Comparison of ENCODE assay signal across 11 cellular contexts in the genomic region with DNA sequence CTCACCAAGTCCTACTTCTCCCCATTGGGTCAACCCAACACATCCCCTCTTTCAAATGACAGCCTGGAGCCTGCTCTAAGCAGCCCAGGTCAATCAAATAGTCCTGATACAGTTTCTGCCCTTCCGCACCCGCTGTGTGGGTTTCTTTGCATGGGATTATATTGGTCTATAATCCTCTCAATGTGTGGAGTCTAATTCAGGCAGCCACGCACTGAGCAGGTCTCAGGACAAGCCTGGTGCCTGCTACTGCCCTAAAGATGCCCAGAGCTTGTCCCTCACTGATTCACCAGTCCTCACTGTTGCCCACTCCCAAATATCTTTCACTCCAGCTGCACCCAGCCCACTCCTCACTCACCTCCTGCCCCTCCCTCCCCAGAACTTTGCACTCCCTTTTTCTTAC. TPM values are rescaled to one million over a fixed set of nuclear protein-coding genes. Genes with fewer than 3 reads are reported as not detected.
DNase-seq lines count a peak whose midpoint lies in the region; ATAC-seq and TF ChIP-seq lines count a peak whose summit lies in the region.
"Had no signal": no experiment of that assay in that cellular context is flagged by ENCODE, and none has a peak within 500 bp of the region (broad histone marks: within the 10 kb centered on the region; RNA-seq: fewer than 3 reads in every experiment).

No MANE protein-coding gene starts in this region.

- DNase-seq in CD4-positive, alpha-beta memory T cell: no peak
- no peak for DNase-seq in Panc1 (ENCODE audit: low read depth, low spot score)
- DNase-seq in coronary artery (ENCODE audit: low spot score): no peak
- no peak for DNase-seq in osteoblast (ENCODE audit: insufficient read length, low spot score, missing footprints)
- DNase-seq in iPS-NIHi7 (ENCODE audit: extremely low spot score): no peak
- no peak for DNase-seq in prostate gland (ENCODE audit: low spot score)
- no peak for DNase-seq in GM20000 (ENCODE audit: low spot score)
- no peak for DNase-seq in Peyer's patch
- DNase-seq: activated CD4-positive, CD25-positive, alpha-beta regulatory T cell; DND-41; psoas muscle had no signal

- CTCF ChIA-PET in CD4-positive, alpha-beta memory T cell (lab: Charles Lee; ENCODE audit: partially characterized antibody): no interaction called here
- CTCF ChIA-PET in Panc1 (lab: Charles Lee): no interaction called here

- H4K20me1 ChIP-seq in osteoblast (ENCODE audit: insufficient read depth, low read length): peaks cover 98% of the 10 kb centered on the region

- H3K27ac Mint-ChIP-seq in CD4-positive, alpha-beta memory T cell: peak overlapping the region in 4 of 7 donors; percentile 4 to 75 (median 42)

- WGBS in prostate gland: 98% methylated on average over 3 of the region's 3 CpGs

- no peak overlapping the region for H3K4me3 Mint-ChIP-seq in CD4-positive, alpha-beta memory T cell

- peaks cover 100% of the 10 kb centered on the region for H3K79me2 ChIP-seq in osteoblast (ENCODE audit: insufficient read depth, low read length)

- H3K4me1 Mint-ChIP-seq in CD4-positive, alpha-beta memory T cell: peaks cover 21 to 69% (median 31%) of the 10 kb centered on the region in 4 donors

- POLR2A ChIA-PET in CD4-positive, alpha-beta memory T cell (lab: Charles Lee; ENCODE audit: partially characterized antibody): no interaction called here
- POLR2A ChIA-PET in Panc1 (lab: Charles Lee): no interaction called here

- H3K4me1 ChIP-seq in CD4-positive, alpha-beta memory T cell (ENCODE audit: insufficient read depth, low read length): peaks cover 40% of the 10 kb centered on the region
- peaks cover 68% of the 10 kb centered on the region for H3K4me1 ChIP-seq in Panc1 (ENCODE audit: control insufficient read depth, insufficient read depth, low read length)
- peaks cover 76% of the 10 kb centered on the region for H3K4me1 ChIP-seq in osteoblast (ENCODE audit: insufficient read depth, low read length)
- peaks cover 15% of the 10 kb centered on the region for H3K4me1 ChIP-seq in prostate gland (replicated peaks)
- H3K4me1 ChIP-seq in Peyer's patch: peaks cover 0 to 46% (median 5%) of the 10 kb centered on the region in 4 donors

- H3K27me3 Mint-ChIP-seq in CD4-positive, alpha-beta memory T cell: no peaks in the 10 kb centered on the region

- TSS peak; percentile 26 for BruUV-seq in Panc1 (replicated peaks; lab: Mats Ljungman, UMichigan)

- TF ChIP-seq CTCF in Panc1 (IDR thresholded peaks at IDR 0.05) (no peak), coronary artery (IDR thresholded peaks at IDR 0.05) (no peak), osteoblast (IDR thresholded peaks at IDR 0.05; ENCODE audit: extremely low read depth, low read depth, low read length) (no peak), prostate gland (IDR thresholded peaks at IDR 0.05) (no peak), GM20000 (IDR thresholded peaks at IDR 0.05; ENCODE audit: extremely low read depth, missing control alignments) (no peak), Peyer's patch (IDR thresholded peaks at IDR 0.05) (no peak)

- H3K36me3 ChIP-seq in CD4-positive, alpha-beta memory T cell (ENCODE audit: insufficient read depth, low read length): no peaks in the 10 kb centered on the region
- no peaks in the 10 kb centered on the region for H3K36me3 ChIP-seq in Panc1 (ENCODE audit: control insufficient read depth, insufficient read depth, low read length)
- H3K36me3 ChIP-seq in osteoblast (ENCODE audit: insufficient read depth, low read length): peaks cover 63% of the 10 kb centered on the region
- no peaks in the 10 kb centered on the region for H3K36me3 ChIP-seq in prostate gland
- H3K36me3 ChIP-seq in Peyer's patch: no peaks in the 10 kb centered on the region

- no peaks in the 10 kb centered on the region for H3K9me3 Mint-ChIP-seq in CD4-positive, alpha-beta memory T cell

- intact Hi-C loops in CD4-positive, alpha-beta memory T cell (cut with micrococcal nuclease): no loop called here
- intact Hi-C loops in Panc1 (cut with micrococcal nuclease; ENCODE audit: unreplicated experiment): no loop called here
- intact Hi-C loops in prostate gland (cut with DNase I): no loop called here

- no peaks in the 10 kb centered on the region for H3K27me3 ChIP-seq in CD4-positive, alpha-beta memory T cell (ENCODE audit: insufficient read depth, low read length)
- H3K27me3 ChIP-seq in Panc1 (ENCODE audit: control insufficient read depth, insufficient read depth, low read length) (no peaks in the 10 kb centered on the region), osteoblast (ENCODE audit: insufficient read depth, low read length) (no peaks in the 10 kb centered on the region), prostate gland (replicated peaks; ENCODE audit: insufficient read depth) (no peaks in the 10 kb centered on the region), Peyer's patch (no peaks in the 10 kb centered on the region)

- H3K27ac ChIP-seq in CD4-positive, alpha-beta memory T cell (ENCODE audit: low read depth, low read length): no peak overlapping the region
- H3K27ac ChIP-seq in Panc1 (ENCODE audit: low read length) (no peak overlapping the region), coronary artery (peak overlapping the region; percentile 85 to 92), osteoblast (ENCODE audit: low read depth, low read length) (peak overlapping the region; percentile 62), prostate gland (no peak overlapping the region), Peyer's patch (peak overlapping the region in 2 of 4 donors; percentile 25)
- H3K27ac ChIP-seq: psoas muscle had no signal

- peak overlapping the region; percentile 26 for H3K4me2 ChIP-seq in osteoblast (ENCODE audit: insufficient read depth, low read length)

- H2AFZ ChIP-seq in osteoblast (ENCODE audit: low read length): no peak overlapping the region

- no peaks in the 10 kb centered on the region for H3K9me3 ChIP-seq in CD4-positive, alpha-beta memory T cell (ENCODE audit: control insufficient read depth in 1 of 2, low read length in 2 of 2)
- no peaks in the 10 kb centered on the region for H3K9me3 ChIP-seq in Panc1 (ENCODE audit: control insufficient read depth, insufficient read depth, low read depth, low read length)
- H3K9me3 ChIP-seq in osteoblast (ENCODE audit: low read depth, low read length): no peaks in the 10 kb centered on the region
- H3K9me3 ChIP-seq in prostate gland: no peaks in the 10 kb centered on the region
- H3K9me3 ChIP-seq in Peyer's patch: no peaks in the 10 kb centered on the region
- H3K9me3 ChIP-seq: psoas muscle had no signal

- TF ChIP-seq POLR2A in prostate gland (IDR thresholded peaks at IDR 0.05) (no peak), Peyer's patch (IDR thresholded peaks at IDR 0.05) (no peak)

- in situ Hi-C loops in Panc1 (cut with HindIII; ENCODE audit: low pct_unique_long_range_greater_than_20kb, low sequenced_read_pairs): no loop called here

- H3K36me3 Mint-ChIP-seq in CD4-positive, alpha-beta memory T cell: no peaks in the 10 kb centered on the region

- no peak; the same call in 1 of the 2 replicates for ATAC-seq in Panc1
- ATAC-seq: psoas muscle had no signal

- no peak overlapping the region for H3K4me3 ChIP-seq in CD4-positive, alpha-beta memory T cell (ENCODE audit: low read length in 2 of 2)
- H3K4me3 ChIP-seq in Panc1 (ENCODE audit: low read depth in 2 of 2, low read length in 2 of 2) (no peak overlapping the region), coronary artery (no peak overlapping the region), osteoblast (ENCODE audit: insufficient read depth, low read length) (no peak overlapping the region), prostate gland (no peak overlapping the region), Peyer's patch (no peak overlapping the region)
- H3K4me3 ChIP-seq: psoas muscle had no signal

RNA-seq across cellular contexts. Expression of a gene that starts 16.4 kb away (rescaled TPM):
- 10 to 100 TPM; 70.8 to 75.1 TPM for total RNA-seq in CD4-positive, alpha-beta memory T cell
- polyA plus RNA-seq in CD4-positive, alpha-beta memory T cell: 10 to 100 TPM; 33.6 to 63.3 TPM
- 212 TPM for total RNA-seq in Panc1 (2021; ENCODE audit: unreplicated experiment)
- 336 TPM for polyA plus RNA-seq in Panc1 (2012; ENCODE audit: insufficient read length)
- 444 and 447 TPM in 2 replicates for total RNA-seq in osteoblast
- 100 to 1,000 TPM; 197 to 240 TPM for total RNA-seq in prostate gland
- 100 to 1,000 TPM in 1 of 4 donors, 10 to 100 TPM in 3; 40.3 to 585 (median 80.1) TPM for total RNA-seq in Peyer's patch

Comparison
In these comparisons a context has a peak if more than half of its experiments do, and no peak if none do; other contexts are left out.
1. H3K27ac ChIP-seq: peak in coronary artery (2 of 2) and osteoblast (single experiment); none in CD4-positive, alpha-beta memory T cell (single experiment), Panc1 (single experiment) and prostate gland (0 of 2).